ENCODE assay signal across 8 cellular contexts in the genomic region with DNA sequence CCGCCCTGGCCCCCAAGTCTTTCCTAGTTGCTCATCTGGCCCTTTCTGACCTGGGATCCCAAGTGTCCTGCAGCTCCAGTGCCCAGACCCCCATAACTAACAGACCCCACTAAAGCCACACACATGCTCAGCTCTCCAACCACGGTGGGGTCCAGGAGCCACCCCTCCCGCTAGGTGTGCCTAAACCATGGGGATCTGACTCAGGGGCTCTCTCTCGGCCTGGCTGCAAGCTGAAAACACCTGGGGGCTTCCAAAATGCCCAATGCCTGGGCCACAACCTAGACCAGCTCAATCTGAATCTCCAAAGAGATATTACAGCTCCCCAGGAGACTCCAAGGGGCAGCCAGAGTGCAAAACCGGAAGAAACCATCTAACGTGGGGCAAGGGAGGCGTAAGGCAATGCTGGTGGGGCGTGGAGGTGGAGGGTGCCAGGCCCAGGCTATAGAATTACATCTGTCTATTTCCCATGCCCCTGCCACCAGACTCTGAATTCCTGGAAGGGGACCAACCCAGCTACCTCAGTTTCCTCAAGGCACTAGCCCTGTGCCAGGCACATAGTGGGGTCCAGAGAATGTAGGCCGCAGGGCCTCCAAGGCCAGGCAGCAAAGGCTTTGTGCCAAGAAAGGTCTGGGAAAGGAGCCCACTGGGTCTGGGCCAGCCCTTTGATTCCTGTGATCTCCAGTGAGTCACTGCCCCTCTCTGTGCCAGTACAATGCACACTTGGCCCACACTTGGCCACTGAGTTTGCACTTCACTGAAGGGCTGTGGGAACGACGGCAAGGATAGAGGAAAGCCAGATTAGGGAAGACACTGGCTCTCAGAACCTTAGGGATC. TPM values are rescaled to one million over a fixed set of nuclear protein-coding genes. Genes with fewer than 3 reads are reported as not detected.
DNase-seq lines count a peak whose midpoint lies in the region; ATAC-seq lines count a peak whose summit lies in the region.

No MANE protein-coding gene starts in this region.

- intact Hi-C loops in CD4-positive, alpha-beta memory T cell (cut with micrococcal nuclease): no loop called here
- intact Hi-C loops in posterior cingulate gyrus (cut with DNase I): no loop called here

- peaks cover 14 to 40% (median 24%) of the 10 kb centered on the region in 4 donors for H3K4me1 Mint-ChIP-seq in CD4-positive, alpha-beta memory T cell
- peaks cover 26% of the 10 kb centered on the region for H3K4me1 Mint-ChIP-seq in T-helper 17 cell

- H3K4me3 Mint-ChIP-seq in CD4-positive, alpha-beta memory T cell: peak overlapping the region in 3 of 8 donors; percentile 30 to 49 (median 35)
- no peak overlapping the region for H3K4me3 Mint-ChIP-seq in T-helper 17 cell

- no peak for DNase-seq in CD4-positive, alpha-beta memory T cell
- DNase-seq in T-helper 17 cell (no peak), fibroblast of the conjunctiva (ENCODE audit: low read depth) (peak; percentile 91), posterior cingulate gyrus (peak; percentile 67 to 95 (median 76)), GM19240 (ENCODE audit: insufficient read length, low spot score) (no peak), NAMALWA (ENCODE audit: low spot score) (no peak)

- POLR2A ChIA-PET in CD4-positive, alpha-beta memory T cell (lab: Charles Lee; ENCODE audit: partially characterized antibody): interaction anchor here (1.2 kb wide), 1 partner anchor 19 kb away, joined by 4 read pairs; no protein-coding TSS in a partner anchor

- CTCF ChIA-PET in CD4-positive, alpha-beta memory T cell (lab: Charles Lee; ENCODE audit: partially characterized antibody): no interaction called here

- no peaks in the 10 kb centered on the region for H3K27me3 Mint-ChIP-seq in CD4-positive, alpha-beta memory T cell
- H3K27me3 Mint-ChIP-seq in T-helper 17 cell: no peaks in the 10 kb centered on the region

- no peak overlapping the region for H3K4me3 ChIP-seq in CD4-positive, alpha-beta memory T cell (ENCODE audit: low read length in 2 of 2)

- no peaks in the 10 kb centered on the region for H3K27me3 ChIP-seq in CD4-positive, alpha-beta memory T cell (ENCODE audit: insufficient read depth, low read length)

- peaks cover 33% of the 10 kb centered on the region for H3K36me3 ChIP-seq in CD4-positive, alpha-beta memory T cell (ENCODE audit: insufficient read depth, low read length)

- H3K27ac ChIP-seq in CD4-positive, alpha-beta memory T cell (ENCODE audit: low read depth, low read length): no peak overlapping the region

- peaks cover 18 to 59% of the 10 kb centered on the region in 2 donors for H3K36me3 Mint-ChIP-seq in CD4-positive, alpha-beta memory T cell
- no peaks in the 10 kb centered on the region for H3K36me3 Mint-ChIP-seq in T-helper 17 cell (ENCODE audit: low read depth)

- ATAC-seq in T-helper 17 cell (no peak), HG03135 (IDR thresholded peaks at IDR 0.05; ENCODE audit: unreplicated experiment) (no peak), HG02623 (IDR thresholded peaks at IDR 0.05; ENCODE audit: unreplicated experiment) (no peak)

- peaks cover 31% of the 10 kb centered on the region for H3K4me1 ChIP-seq in CD4-positive, alpha-beta memory T cell (ENCODE audit: insufficient read depth, low read length)

- no peaks in the 10 kb centered on the region for H3K9me3 Mint-ChIP-seq in CD4-positive, alpha-beta memory T cell

- H3K9me3 ChIP-seq in CD4-positive, alpha-beta memory T cell (ENCODE audit: control insufficient read depth in 1 of 2, low read length in 2 of 2): no peaks in the 10 kb centered on the region
- no peaks in the 10 kb centered on the region for H3K9me3 ChIP-seq in T-helper 17 cell (ENCODE audit: control insufficient read depth, low read length, poor library complexity, severe bottlenecking)

- H3K27ac Mint-ChIP-seq in CD4-positive, alpha-beta memory T cell: peak overlapping the region in 5 of 7 donors; percentile 37 to 74 (median 47)
- H3K27ac Mint-ChIP-seq in T-helper 17 cell: peak overlapping the region; percentile 19

RNA-seq across cellular contexts. Expression of a gene that starts 3.3 kb away (rescaled TPM):
- 10 to 100 TPM; 72.9 to 79.4 TPM for total RNA-seq in CD4-positive, alpha-beta memory T cell
- 10 to 100 TPM; 23.7 to 24.4 TPM for polyA plus RNA-seq in CD4-positive, alpha-beta memory T cell
- total RNA-seq in T-helper 17 cell: 10 to 100 TPM; 35.5 to 44.8 TPM

RNA-seq across cellular contexts. Expression of a gene that starts 18.5 kb away (rescaled TPM):
- total RNA-seq in CD4-positive, alpha-beta memory T cell: 10 to 100 TPM; 47.0 to 55.3 TPM
- 10 to 100 TPM in 1 of 2 donors, 1 to 10 TPM in 1; 8.5 to 16.1 TPM for polyA plus RNA-seq in CD4-positive, alpha-beta memory T cell
- total RNA-seq in T-helper 17 cell: 10 to 100 TPM; 27.4 to 28.8 TPM

RNA-seq across cellular contexts. Expression of a gene that starts 22.8 kb away (rescaled TPM):
- total RNA-seq in CD4-positive, alpha-beta memory T cell: 1 to 10 TPM in 1 of 2 experiments, not detected in 1; 1.3 TPM
- polyA plus RNA-seq in CD4-positive, alpha-beta memory T cell: 1 to 10 TPM in 1 of 2 donors, not detected in 1; 1.1 TPM
- total RNA-seq in T-helper 17 cell: 1 to 10 TPM in 1 of 2 donors, not detected in 1; 1.8 TPM

RNA-seq across cellular contexts. Expression of a gene that starts 30.6 kb away (rescaled TPM):
- total RNA-seq in CD4-positive, alpha-beta memory T cell: 100 to 1,000 TPM; 198 to 206 TPM
- polyA plus RNA-seq in CD4-positive, alpha-beta memory T cell: 100 to 1,000 TPM; 210 to 212 TPM
- total RNA-seq in T-helper 17 cell: 100 to 1,000 TPM; 192 to 220 TPM

RNA-seq across cellular contexts. Expression of a gene that starts 43.4 kb away (rescaled TPM):
- 10 to 100 TPM; 15.8 to 16.7 TPM for total RNA-seq in CD4-positive, alpha-beta memory T cell
- polyA plus RNA-seq in CD4-positive, alpha-beta memory T cell: 10 to 100 TPM in 1 of 2 donors, 1 to 10 TPM in 1; 5.5 to 10.7 TPM
- total RNA-seq in T-helper 17 cell: 1 to 10 TPM; 6.2 to 6.7 TPM

Comparison
In these comparisons a context has a peak if more than half of its experiments do, and no peak if none do; other contexts are left out.
1. DNase-seq: peak in fibroblast of the conjunctiva (single experiment) and posterior cingulate gyrus (10 of 10); none in CD4-positive, alpha-beta memory T cell (0 of 5), T-helper 17 cell (0 of 3), GM19240 (single experiment) and NAMALWA (single experiment).